ENCODE assay signal across 33 cellular contexts in genomic region chr2:38632980-38633379, GRCh38.
"Had no signal": no experiment of that assay in that cellular context is flagged by ENCODE, and none has a peak within 500 bp of the region (broad histone marks: within the 10 kb centered on the region; RNA-seq: fewer than 3 reads in every experiment).

No MANE protein-coding gene starts in this region.

- H3K4me3 ChIP-seq: adrenal gland, ascending aorta, body of pancreas, breast epithelium, cardiac muscle cell had no signal

- H3K4me1 ChIP-seq: body of pancreas, breast epithelium had no signal

- H3K36me3 ChIP-seq: adrenal gland, ascending aorta, brain microvascular endothelial cell, breast epithelium, cardiac muscle cell had no signal

- H3K27ac ChIP-seq: adrenal gland, ascending aorta, body of pancreas, brain microvascular endothelial cell, breast epithelium, cardiac muscle cell had no signal

- FAIRE-seq: astrocyte, bronchial epithelial cell had no signal

- H3K9me3 ChIP-seq: adrenal gland, body of pancreas had no signal

- H3K27me3 ChIP-seq: adrenal gland, ascending aorta, body of pancreas, brain microvascular endothelial cell, breast epithelium, cardiac muscle cell had no signal

- DNase-seq: activated effector memory CD4-positive, alpha-beta T cell treated with anti-CD3 and anti-CD28 coated beads, Interleukin-2, amount 50 U/mL, for 16 hours; activated effector memory CD4-positive, alpha-beta T cell treated with Interleukin-2 at 50 U/mL for 16 hours; activated gamma-delta T cell; activated gamma-delta T cell treated with Interleukin-2 at 50 U/mL for 16 hours; activated naive CD4-positive, alpha-beta T cell; activated naive CD4-positive, alpha-beta T cell treated with anti-CD3 and anti-CD28 coated beads for 36 hours; activated naive CD4-positive, alpha-beta T cell treated with anti-CD3 and anti-CD28 coated beads, Interleukin-2, amount 10 ng/mL, durations not matched to agents 7 days and 5 days; activated naive CD4-positive, alpha-beta T cell treated with anti-CD3 and anti-CD28 coated beads, Interleukin-2, amount 50 U/mL, for 16 hours; activated naive CD4-positive, alpha-beta T cell treated with Interleukin-2 at 50 U/mL for 16 hours; activated naive CD8-positive, alpha-beta T cell treated with anti-CD3 and anti-CD28 coated beads for 36 hours; activated naive CD8-positive, alpha-beta T cell treated with anti-CD3 and anti-CD28 coated beads, Interleukin-2, amount 10 ng/mL, durations not matched to agents 7 days and 5 days; activated naive CD8-positive, alpha-beta T cell treated with anti-CD3 and anti-CD28 coated beads, Interleukin-2, amount 50 U/mL, for 24 hours; activated T-cell treated with anti-CD3 and anti-CD28 coated beads, Interleukin-2, amount 50 U/mL, for 24 hours; activated T-cell treated with anti-CD3 and anti-CD28 coated beads, Interleukin-2, amount 50 U/mL, for 4 hours; activated T-cell treated with anti-CD3 and anti-CD28 coated beads, Interleukin-2, amount 50 U/mL, for 48 hours; activated T-cell treated with anti-CD3 and anti-CD28 coated beads, Interleukin-2, amount 50 U/mL, for 72 hours; adrenal gland; amniotic stem cell; amygdala; anterior cingulate cortex; aorta; body of pancreas; brain microvascular endothelial cell; caudate nucleus; central memory CD4-positive, alpha-beta T cell; cerebellar nuclear complex had no signal

- ATAC-seq: activated naive CD4-positive, alpha-beta T cell treated with anti-CD3 and anti-CD28 coated beads, Interleukin-2, amount 50 U/mL, for 72 hours; activated naive CD8-positive, alpha-beta T cell treated with anti-CD3 and anti-CD28 coated beads, Interleukin-2, amount 50 U/mL, for 24 hours; activated T-cell treated with anti-CD3 and anti-CD28 coated beads, Interleukin-2, amount 50 U/mL, for 4 hours; activated T-cell treated with anti-CD3 and anti-CD28 coated beads, Interleukin-2, amount 50 U/mL, for 72 hours; activated T-helper 17 cell treated with anti-CD3 and anti-CD28 coated beads, Interleukin-2, amount 50 U/mL, for 72 hours; body of pancreas had no signal
